In genomic region chr21:20997633-20998455, GRCh38 we compare ENCODE assay signal across 1 cellular context.
TF ChIP-seq lines count a peak whose summit lies in the region.

TSS of gene NCAM2 (plus strand) at chr21:20998409.

TF ChIP-seq in SK-N-SH treated with all-trans-retinoic acid at 6 μM for 48 hours, 23 proteins besides CTCF, POLR2A, EP300 and RAD21 (continued from another document):
- TF ChIP-seq ARNTL (CRISPR knock-in tag; IDR thresholded peaks at IDR 0.05; ENCODE audit: borderline replicate concordance, low read depth) (no peak), CSRNP3 (CRISPR knock-in tag; IDR thresholded peaks at IDR 0.05) (no peak)
TF ChIP-seq in SK-N-SH treated with all-trans-retinoic acid at 6 μM for 48 hours: peak in this region for 3.
